ENCODE assay signal across 22 cellular contexts in genomic region chr20:9114709-9115108, GRCh38. TPM values are rescaled to one million over a fixed set of nuclear protein-coding genes. Genes with fewer than 3 reads are reported as not detected.
A peak's percentile ranks its signal among the peaks of the same experiment; 100 is the strongest.
DNase-seq lines count a peak whose midpoint lies in the region; ATAC-seq, FAIRE-seq and TF ChIP-seq lines count a peak whose summit lies in the region.
"Had no signal": no experiment of that assay in that cellular context is flagged by ENCODE, and none has a peak within 500 bp of the region (broad histone marks: within the 10 kb centered on the region; RNA-seq: fewer than 3 reads in every experiment).

No MANE protein-coding gene starts in this region.

- DNase-seq in DMS153 (lab: John Stamatoyannopoulos, UW) (peak; percentile 22), DMS153 treated with DMSO at 0.1 percent for 48 hours (lab: John Stamatoyannopoulos, UW; ENCODE audit: unreplicated experiment) (no peak), HTR-8/SVneo (ENCODE audit: insufficient read length, low spot score) (no peak), mesenchymal stem cell (no peak), medulla oblongata (ENCODE audit: extremely low spot score) (no peak), NCI-H345 (lab: John Stamatoyannopoulos, UW) (no peak), left lung (no peak)
- DNase-seq: AML-193, GF-D8, H7, KG1, MV-4-11, NCI-H1930, NCI-H2171, NCI-H446, SHP77, SK-N-SH had no signal

- no peak overlapping the region for H3K4me2 ChIP-seq in mesenchymal stem cell (ENCODE audit: low read length, poor library complexity, severe bottlenecking)
- H3K4me2 ChIP-seq: SK-N-SH had no signal

- H3K18ac ChIP-seq in mesenchymal stem cell (ENCODE audit: low read depth in 1 of 2, low read length in 2 of 2), result no peak overlapping the region

- H4K91ac ChIP-seq in mesenchymal stem cell (ENCODE audit: low read length), result no peak overlapping the region

- intact Hi-C loops in left lung (cut with DNase I), result no loop called here

- H3K4me3 ChIP-seq in mesenchymal stem cell (ENCODE audit: insufficient read depth in 1 of 2, low read depth in 1 of 2, low read length in 2 of 2) (no peak overlapping the region), left lung (no peak overlapping the region)

- H2AFZ ChIP-seq in mesenchymal stem cell (ENCODE audit: low read depth, low read length), result no peak overlapping the region

- peak overlapping the region; percentile 48 for H3K27ac ChIP-seq in VCaP
- no peak overlapping the region for H3K27ac ChIP-seq in mesenchymal stem cell (ENCODE audit: low read length, poor library complexity, severe bottlenecking)
- no peak overlapping the region for H3K27ac ChIP-seq in left lung
- H3K27ac ChIP-seq: 22Rv1 had no signal

- no peak overlapping the region for H3K23ac ChIP-seq in mesenchymal stem cell (ENCODE audit: low read length in 2 of 2)

- FAIRE-seq in HTR-8/SVneo (lab: Jason Lieb, UNC), result peak; percentile 26
- FAIRE-seq: RCC 7860 had no signal

- no peak overlapping the region for H2BK15ac ChIP-seq in mesenchymal stem cell (ENCODE audit: low read depth, poor library complexity, severe bottlenecking)

- WGBS in mesenchymal stem cell, result 82% methylated on average over 4 of the region's 4 CpGs

- H3K14ac ChIP-seq in mesenchymal stem cell (ENCODE audit: low read length in 2 of 2), result no peak overlapping the region

- H3K4me1 ChIP-seq in mesenchymal stem cell (ENCODE audit: control insufficient read depth, insufficient read depth, low read depth, low read length) (peaks cover 3% of the 10 kb centered on the region), left lung (no peaks in the 10 kb centered on the region)

- H2AK5ac ChIP-seq in mesenchymal stem cell (ENCODE audit: low read length, severe bottlenecking), result peak overlapping the region; percentile 1

- no peak overlapping the region for H2BK120ac ChIP-seq in mesenchymal stem cell (ENCODE audit: low read depth, low read length)

- H2BK12ac ChIP-seq in mesenchymal stem cell (ENCODE audit: low read length in 2 of 2), result no peak overlapping the region

- no peak overlapping the region for H4K8ac ChIP-seq in mesenchymal stem cell (ENCODE audit: low read length)

- H3K36me3 ChIP-seq in mesenchymal stem cell (ENCODE audit: control insufficient read depth in 1 of 2, insufficient read depth in 2 of 2, low read depth in 1 of 2, low read length in 2 of 2) (peaks cover 0 to 2% of the 10 kb centered on the region in 2 experiments), left lung (no peaks in the 10 kb centered on the region)

- no peak overlapping the region for H2BK5ac ChIP-seq in mesenchymal stem cell (ENCODE audit: low read depth, low read length, poor library complexity, severe bottlenecking)

- H3K79me1 ChIP-seq in mesenchymal stem cell (replicated peaks; ENCODE audit: low read length, poor library complexity, severe bottlenecking), result peaks cover 4% of the 10 kb centered on the region

- H3K9me3 ChIP-seq in mesenchymal stem cell (ENCODE audit: control insufficient read depth, low read length), result no peaks in the 10 kb centered on the region
- H3K9me3 ChIP-seq in left lung, result no peaks in the 10 kb centered on the region
- H3K9me3 ChIP-seq: SK-N-SH had no signal

- TF ChIP-seq CTCF in VCaP (conservative IDR thresholded peaks at IDR 0.05) (no peak), left lung (IDR thresholded peaks at IDR 0.05) (no peak)

- no peak overlapping the region for H3K4ac ChIP-seq in mesenchymal stem cell (ENCODE audit: low read depth in 1 of 2, low read length in 2 of 2)

- H3K9ac ChIP-seq in mesenchymal stem cell (ENCODE audit: low read length), result no peak overlapping the region
- H3K9ac ChIP-seq: SK-N-SH had no signal

- H3K27me3 ChIP-seq in mesenchymal stem cell (ENCODE audit: control insufficient read depth in 1 of 2, insufficient read depth in 1 of 2, low read length in 2 of 2) (no peaks in the 10 kb centered on the region), left lung (no peaks in the 10 kb centered on the region)

- no peak for ATAC-seq in left lung

RNA-seq across cellular contexts. Expression of gene PLCB4, which starts 45.8 kb away (rescaled TPM):
- 3.5 TPM for polyA plus RNA-seq in mesenchymal stem cell (2013, experiment 1 of 2)
- polyA plus RNA-seq in mesenchymal stem cell (2013, experiment 2 of 2), result 3.8 TPM
- total RNA-seq in left lung, result 1 to 10 TPM; 6.2 to 8.1 TPM
- total RNA-seq: OCI-LY7 had no signal
- polyA plus RNA-seq: CD14-positive monocyte had no signal
